ENCODE assay signal across 23 cellular contexts in the genomic region with DNA sequence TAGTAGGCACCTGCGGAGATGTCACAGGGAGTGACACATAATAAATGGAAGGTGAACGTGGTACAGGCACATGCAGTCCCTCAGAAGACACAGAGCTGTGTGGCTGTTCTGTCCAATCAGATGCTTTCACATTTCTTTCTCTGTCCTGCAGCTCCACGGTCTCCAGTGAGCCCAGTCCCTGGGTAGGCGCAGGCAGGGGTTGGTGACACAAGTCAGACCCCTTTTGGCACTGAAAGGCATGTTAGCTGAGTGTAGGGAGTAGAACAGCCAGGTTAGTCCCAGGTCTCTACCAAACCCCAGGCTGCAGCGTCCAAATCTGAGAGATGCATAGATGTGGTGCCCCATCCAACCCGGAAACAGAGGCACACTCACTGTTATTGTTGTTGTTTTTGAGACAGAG. TPM values are rescaled to one million over a fixed set of nuclear protein-coding genes. Genes with fewer than 3 reads are reported as not detected.
DNase-seq lines count a peak whose midpoint lies in the region; ATAC-seq, FAIRE-seq and TF ChIP-seq lines count a peak whose summit lies in the region.
"Had no signal": no experiment of that assay in that cellular context is flagged by ENCODE, and none has a peak within 500 bp of the region (broad histone marks: within the 10 kb centered on the region; RNA-seq: fewer than 3 reads in every experiment).

No MANE protein-coding gene starts in this region.

- no peaks in the 10 kb centered on the region for H3K9me3 ChIP-seq in breast epithelium
- no peaks in the 10 kb centered on the region for H3K9me3 ChIP-seq in gastrocnemius medialis
- no peaks in the 10 kb centered on the region for H3K9me3 ChIP-seq in HepG2 (ENCODE audit: low read length)
- H3K9me3 ChIP-seq: HAP-1, right atrium auricular region had no signal

- H3K27ac Mint-ChIP-seq in MCF 10A (ENCODE audit: low read depth, unreplicated experiment), result peak overlapping the region; percentile 52
- H3K27ac Mint-ChIP-seq: stimulated activated naive CD8-positive, alpha-beta T cell treated with anti-CD3 and anti-CD28 coated beads, Interleukin-15, Interleukin-2, amounts not matched to agents 100 ng/mL and 50 ng/mL, for 24 hours; type B pancreatic cell had no signal

- H2AFZ ChIP-seq in HepG2 (ENCODE audit: low read length), result no peak overlapping the region

- TF ChIP-seq POLR2A in breast epithelium (IDR thresholded peaks at IDR 0.05) (no peak), gastrocnemius medialis (IDR thresholded peaks at IDR 0.05) (no peak), HepG2 (IDR thresholded peaks at IDR 0.05; ENCODE audit: insufficient read depth in 1 of 2, low read depth in 2 of 2, low read length in 2 of 2) (no peak)

- H3K27ac ChIP-seq in breast epithelium (no peak overlapping the region), foreskin keratinocyte (peak overlapping the region; percentile 82), gastrocnemius medialis (peak overlapping the region; percentile 64 to 94 (median 68)), HepG2 (ENCODE audit: extremely low read length, insufficient read depth, low read length) (no peak overlapping the region)

- WGBS in HepG2 (ENCODE audit: low lambda C conversion rate), result 92% methylated on average over 5 of the region's 6 CpGs

- no peak for TF ChIP-seq RAD21 in HepG2 (CRISPR knock-in tag; IDR thresholded peaks at IDR 0.05)

- FAIRE-seq in HepG2 (lab: Jason Lieb, UNC), result no peak

- TF ChIP-seq EP300 in HepG2 (IDR thresholded peaks at IDR 0.05; ENCODE audit: low read depth in 2 of 2, low read length in 2 of 2) (no peak), HepG2 (CRISPR knock-in tag; IDR thresholded peaks at IDR 0.05; ENCODE audit: borderline replicate concordance) (no peak)

- H3K36me3 ChIP-seq in breast epithelium, result no peaks in the 10 kb centered on the region
- peaks cover 0 to 9% of the 10 kb centered on the region in 2 donors for H3K36me3 ChIP-seq in gastrocnemius medialis
- peaks cover 0 to under 1% of the 10 kb centered on the region in 2 experiments; a peak in 2 of 5 replicates for H3K36me3 ChIP-seq in HepG2 (replicated peaks in 1 of 2; ENCODE audit: control insufficient read depth in 1 of 2, insufficient read depth in 2 of 2, low read length in 2 of 2)
- H3K36me3 ChIP-seq: HAP-1 had no signal

- POLR2A ChIA-PET in MCF 10A (lab: Yijun Ruan, JAX), result interaction anchor here (1.6 to 4.6 kb wide), 4 partner anchors 33 to 121 kb away, joined by 4 to 50 read pairs (median 24); partner anchors contain the start of genes FKBP15 and SLC31A1
- POLR2A ChIA-PET in HepG2 (lab: Yijun Ruan, JAX), result no interaction called here

- peaks cover 31% of the 10 kb centered on the region for H3K4me1 Mint-ChIP-seq in MCF 10A (ENCODE audit: insufficient read depth, unreplicated experiment)

- no peaks in the 10 kb centered on the region for H3K27me3 ChIP-seq in breast epithelium
- H3K27me3 ChIP-seq in foreskin keratinocyte, result no peaks in the 10 kb centered on the region
- H3K27me3 ChIP-seq in gastrocnemius medialis, result no peaks in the 10 kb centered on the region
- no peaks in the 10 kb centered on the region; a peak in 1 of 5 replicates for H3K27me3 ChIP-seq in HepG2 (ENCODE audit: control insufficient read depth in 1 of 2, insufficient read depth in 2 of 2, low read length in 2 of 2)
- H3K27me3 ChIP-seq: right atrium auricular region had no signal

- TF ChIP-seq CTCF in MCF 10A (IDR thresholded peaks at IDR 0.05; ENCODE audit: unreplicated experiment) (no peak), breast epithelium (IDR thresholded peaks at IDR 0.05) (no peak), foreskin keratinocyte (conservative IDR thresholded peaks at IDR 0.05) (no peak), gastrocnemius medialis (IDR thresholded peaks at IDR 0.05 in 4 of 5, conservative IDR thresholded peaks at IDR 0.05 in 1 of 5) (no peak), HepG2 (CRISPR knock-in tag; IDR thresholded peaks at IDR 0.05) (no peak)

- H3K36me3 Mint-ChIP-seq in MCF 10A (ENCODE audit: insufficient read depth, unreplicated experiment), result peaks cover 20% of the 10 kb centered on the region
- H3K36me3 Mint-ChIP-seq: IgD-negative memory B cell had no signal

- H3K27me3 Mint-ChIP-seq in MCF 10A (ENCODE audit: insufficient read depth, unreplicated experiment), result no peaks in the 10 kb centered on the region
- H3K27me3 Mint-ChIP-seq: IgD-negative memory B cell; naive thymus-derived CD8-positive, alpha-beta T cell; stimulated activated naive CD8-positive, alpha-beta T cell treated with anti-CD3 and anti-CD28 coated beads, Interleukin-15, Interleukin-2, amounts not matched to agents 100 ng/mL and 50 ng/mL, for 24 hours had no signal

- CTCF ChIA-PET in MCF 10A (lab: Yijun Ruan, JAX), result interaction anchor here (0.6 to 1.6 kb wide), 4 partner anchors 23 to 244 kb away, joined by 3 to 4 read pairs (median 3); no protein-coding TSS in a partner anchor
- CTCF ChIA-PET in HepG2 (lab: Yijun Ruan, JAX; ENCODE audit: low intra/inter-chr PET ratio, low total read pairs), result interaction anchor here (1.0 kb wide), 1 partner anchor 12 kb away, joined by 3 read pairs; no protein-coding TSS in a partner anchor

- no peak overlapping the region for H3K4me2 ChIP-seq in HepG2 (ENCODE audit: low read depth, low read length)

- H3K4me3 ChIP-seq in breast epithelium (no peak overlapping the region), gastrocnemius medialis (no peak overlapping the region), HepG2 (replicated peaks in 1 of 3; ENCODE audit: insufficient read depth in 1 of 3, low read depth in 2 of 3, low read length in 3 of 3) (no peak overlapping the region)
- H3K4me3 ChIP-seq: HAP-1, right atrium auricular region had no signal

- ATAC-seq in foreskin keratinocyte (no peak), gastrocnemius medialis (no peak), GM18870 (IDR thresholded peaks at IDR 0.05; ENCODE audit: unreplicated experiment) (no peak), GM18907 (IDR thresholded peaks at IDR 0.05; ENCODE audit: unreplicated experiment) (no peak), HepG2 (no peak)
- ATAC-seq: naive thymus-derived CD8-positive, alpha-beta T cell had no signal

- no peaks in the 10 kb centered on the region for H3K79me2 ChIP-seq in HepG2 (ENCODE audit: insufficient read depth, low read length)

- intact Hi-C loops in MCF 10A (cut with micrococcal nuclease) (no loop called here), breast epithelium (cut with DNase I; ENCODE audit: low total_unique reads) (no loop called here), gastrocnemius medialis (cut with DNase I; ENCODE audit: low total_unique reads) (loop anchor here (5.0 to 10.0 kb wide), 2 partner anchors 41 to 99 kb away; partner anchors contain the start of gene ZFP37), HepG2 (cut with micrococcal nuclease; ENCODE audit: unreplicated experiment) (loop anchor here (5.0 kb wide), 1 partner anchor 69 kb away; the partner anchor contains the start of genes FKBP15 and SLC31A1)

- no peaks in the 10 kb centered on the region for H4K20me1 ChIP-seq in HepG2 (ENCODE audit: insufficient read depth, low read length)

- in situ Hi-C loops in gastrocnemius medialis (cut with MboI; ENCODE audit: low sequenced_read_pairs in 4 of 4) (no loop called here), HepG2 (cut with HindIII; ENCODE audit: extremely low pct_ligation_motif_present, low pct_unique_long_range_greater_than_20kb) (no loop called here)

- BruUV-seq in MCF 10A (replicated peaks; lab: Mats Ljungman, UMichigan), result no TSS peak
- no TSS peak for BruUV-seq in HepG2 (replicated peaks; lab: Mats Ljungman, UMichigan)

- no peak for DNase-seq in MCF 10A (ENCODE audit: unreplicated experiment)
- DNase-seq in breast epithelium (ENCODE audit: low spot score in 2 of 2), result no peak
- peak in 1 of 2 donors; percentile 11 for DNase-seq in foreskin keratinocyte
- no peak for DNase-seq in gastrocnemius medialis
- no peak for DNase-seq in NCI-H128 (lab: John Stamatoyannopoulos, UW; ENCODE audit: unreplicated experiment)
- DNase-seq in HepG2 (ENCODE audit: low spot score), result no peak
- DNase-seq: 8988T; activated CD8-positive, alpha-beta memory T cell treated with anti-CD3 and anti-CD28 coated beads, Interleukin-2, amount 50 U/mL, for 4 hours; activated effector memory CD4-positive, alpha-beta T cell treated with Interleukin-2 at 50 U/mL for 16 hours; DMS79 treated with DMSO at 0.1 percent for 48 hours; effector CD8-positive, alpha-beta T cell; foreskin melanocyte; naive thymus-derived CD8-positive, alpha-beta T cell; NCI-H1092 treated with DMSO at 0.1 percent for 48 hours; NCI-H2029 treated with DMSO at 0.1 percent for 48 hours; NCI-H226 had no signal

- no peaks in the 10 kb centered on the region for H3K9me3 Mint-ChIP-seq in MCF 10A (ENCODE audit: unreplicated experiment)
- H3K9me3 Mint-ChIP-seq: IgD-negative memory B cell; naive thymus-derived CD8-positive, alpha-beta T cell; stimulated activated naive CD8-positive, alpha-beta T cell treated with anti-CD3 and anti-CD28 coated beads, Interleukin-15, Interleukin-2, amounts not matched to agents 100 ng/mL and 50 ng/mL, for 24 hours; type B pancreatic cell had no signal

- no peak overlapping the region for H3K4me3 Mint-ChIP-seq in MCF 10A (ENCODE audit: unreplicated experiment)
- H3K4me3 Mint-ChIP-seq: stimulated activated naive CD8-positive, alpha-beta T cell treated with anti-CD3 and anti-CD28 coated beads, Interleukin-15, Interleukin-2, amounts not matched to agents 100 ng/mL and 50 ng/mL, for 24 hours had no signal

- peaks cover 3 to 8% of the 10 kb centered on the region in 2 donors for H3K4me1 ChIP-seq in breast epithelium
- H3K4me1 ChIP-seq in foreskin keratinocyte, result peaks cover 31% of the 10 kb centered on the region
- H3K4me1 ChIP-seq in gastrocnemius medialis, result peaks cover 18 to 47% of the 10 kb centered on the region in 2 donors
- peaks cover 55% of the 10 kb centered on the region for H3K4me1 ChIP-seq in HepG2 (ENCODE audit: insufficient read depth, low read length)
- H3K4me1 ChIP-seq: HAP-1 had no signal

- no peak overlapping the region for H3K9ac ChIP-seq in HepG2 (ENCODE audit: insufficient read depth, low read depth, low read length)

RNA-seq across cellular contexts. Expression of gene SLC31A2, which starts 2.8 kb away (rescaled TPM):
- 14.9 and 16.1 TPM in 2 replicates for total RNA-seq in MCF 10A (2022)
- total RNA-seq in breast epithelium, result 10 to 100 TPM; 46.5 to 61.3 (median 54.3) TPM
- 57.3 and 71.2 TPM in 2 replicates for total RNA-seq in foreskin keratinocyte
- 38.0 and 58.5 TPM in 2 replicates for polyA plus RNA-seq in foreskin keratinocyte
- total RNA-seq in gastrocnemius medialis, result 10 to 100 TPM; 17.5 to 29.6 (median 23.9) TPM
- total RNA-seq in HepG2 (2016; rRNA removed; fragmentation: Illumina TruSeq; extraction: Trizol), result 6.0 and 9.3 TPM in 2 replicates
- total RNA-seq in HepG2 (2016; cell fraction: cytosol; rRNA removed; fragmentation: Illumina TruSeq; extraction: Trizol; ENCODE audit: low read depth), result 1.5 and 1.9 TPM in 2 replicates
- total RNA-seq in HepG2 (2016; cell fraction: insoluble cytoplasmic fraction; rRNA removed; fragmentation: Illumina TruSeq; extraction: Trizol), result 7.4 and 9.7 TPM in 2 replicates
- 3.7 and 5.5 TPM in 2 replicates for total RNA-seq in HepG2 (2016; cell fraction: membrane; rRNA removed; fragmentation: Illumina TruSeq; extraction: Trizol)
- 9.1 TPM in 2 replicates for total RNA-seq in HepG2 (2016; cell fraction: nucleus; rRNA removed; fragmentation: Illumina TruSeq; extraction: Trizol)
- polyA plus RNA-seq in HepG2 (2011; rRNA removed), result 10.2 and 10.9 TPM in 2 replicates
- polyA plus RNA-seq in HepG2 (2011; cell fraction: cytosol; rRNA removed), result 10.4 and 13.6 TPM in 2 replicates
- 5.6 and 5.9 TPM in 2 replicates for polyA plus RNA-seq in HepG2 (2011; cell fraction: nucleus; rRNA removed)
- 3.1 and 5.5 TPM in 2 replicates for polyA plus RNA-seq in HepG2 (2012)
- 1.0 and 1.6 TPM in 2 replicates for polyA plus RNA-seq in HepG2 (2016; cell fraction: cytosol; fragmentation: Illumina TruSeq; extraction: Trizol; ENCODE audit: low read depth)
- 5.0 and 5.6 TPM in 2 replicates for polyA plus RNA-seq in HepG2 (2016; cell fraction: insoluble cytoplasmic fraction; fragmentation: Illumina TruSeq; extraction: Trizol; ENCODE audit: low read depth)
- 2.8 and 2.9 TPM in 2 replicates for polyA plus RNA-seq in HepG2 (2016; cell fraction: membrane; fragmentation: Illumina TruSeq; extraction: Trizol; ENCODE audit: low read depth)
- polyA plus RNA-seq in HepG2 (2016; cell fraction: nucleus; fragmentation: Illumina TruSeq; extraction: Trizol; ENCODE audit: insufficient read depth, low read depth), result 10.8 and 11.0 TPM in 2 replicates
- 10.3 and 20.0 TPM in 2 replicates for polyA minus RNA-seq in HepG2 (2011; rRNA and poly(A)+ RNA removed; ENCODE audit: low replicate concordance)
- polyA minus RNA-seq in HepG2 (2011; cell fraction: cytosol; rRNA and poly(A)+ RNA removed), result 3.7 and 5.4 TPM in 2 replicates
- 12.2 and 15.7 TPM in 2 replicates for polyA minus RNA-seq in HepG2 (2011; cell fraction: nucleus; rRNA and poly(A)+ RNA removed)

Comparison
In these comparisons a context has a peak if more than half of its experiments do, and no peak if none do; other contexts are left out.
1. H3K27ac ChIP-seq: peak in foreskin keratinocyte (single experiment) and gastrocnemius medialis (4 of 4); none in breast epithelium (0 of 2) and HepG2 (single experiment).
2. intact Hi-C loops: an anchor here in gastrocnemius medialis (5.0 to 10.0 kb wide) and HepG2 (5.0 kb wide); none called in MCF 10A and breast epithelium.